ENCODE assay signal across 20 cellular contexts in the genomic region with DNA sequence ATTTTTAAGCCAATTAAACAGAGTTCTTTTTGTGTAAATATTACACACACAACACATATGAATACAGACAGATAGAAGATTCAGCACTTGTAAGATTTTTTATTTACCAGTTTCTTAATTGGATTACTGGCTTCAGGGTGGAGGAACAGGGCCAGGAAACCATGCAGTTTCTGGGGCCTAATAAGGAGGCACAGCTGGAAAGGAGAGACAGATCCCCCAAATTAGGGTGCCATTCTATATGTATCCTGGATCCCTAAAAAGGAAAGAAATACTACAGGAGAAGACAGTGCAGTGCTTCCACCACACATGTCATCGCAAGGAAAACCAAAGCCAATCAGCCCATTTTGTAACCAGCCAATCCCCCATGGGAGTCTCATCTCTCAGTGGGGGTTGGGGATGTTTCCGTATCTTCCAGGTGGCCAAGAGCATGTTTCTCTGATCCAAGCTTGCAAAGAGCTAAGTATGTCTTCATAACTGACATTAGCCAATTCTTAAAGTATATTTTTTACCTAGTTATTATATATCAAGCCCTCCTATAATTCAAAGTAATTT. TPM values are rescaled to one million over a fixed set of nuclear protein-coding genes. Genes with fewer than 3 reads are reported as not detected.
DNase-seq lines count a peak whose midpoint lies in the region; ATAC-seq and TF ChIP-seq lines count a peak whose summit lies in the region.
"Had no signal": no experiment of that assay in that cellular context is flagged by ENCODE, and none has a peak within 500 bp of the region (broad histone marks: within the 10 kb centered on the region; RNA-seq: fewer than 3 reads in every experiment).

No MANE protein-coding gene starts in this region.

- H3K23ac ChIP-seq in mesendoderm (ENCODE audit: low read length) = no peak overlapping the region

- no peak overlapping the region for H3K27ac ChIP-seq in GM23338 (ENCODE audit: low read depth)
- no peak overlapping the region for H3K27ac ChIP-seq in HEK293 (ENCODE audit: extremely low read depth, low read depth, low read length)
- H3K27ac ChIP-seq in mesendoderm (ENCODE audit: low read depth, low read length) = no peak overlapping the region
- no peak overlapping the region for H3K27ac ChIP-seq in sigmoid colon
- H3K27ac ChIP-seq in aorta (ENCODE audit: low read depth in 1 of 2, low read length in 2 of 2) = no peak overlapping the region

- H2BK120ac ChIP-seq in mesendoderm (ENCODE audit: low read depth, low read length) = no peak overlapping the region

- no peak overlapping the region for H3K4ac ChIP-seq in mesendoderm (ENCODE audit: low read depth, low read length)

- no peak overlapping the region for H3K18ac ChIP-seq in mesendoderm (ENCODE audit: low read length)

- H3K4me2 ChIP-seq in GM23338 = no peak overlapping the region
- H3K4me2 ChIP-seq in mesendoderm (ENCODE audit: low read length) = no peak overlapping the region

- no peak overlapping the region for H4K8ac ChIP-seq in mesendoderm (ENCODE audit: low read depth, low read length)

- no peaks in the 10 kb centered on the region for H3F3A ChIP-seq in GM23338 (replicated peaks; ENCODE audit: low read depth)

- intact Hi-C loops in sigmoid colon (cut with DNase I) = no loop called here
- intact Hi-C loops in aorta (cut with DNase I) = no loop called here

- H3K4me1 ChIP-seq in GM23338 (ENCODE audit: insufficient read depth) = no peaks in the 10 kb centered on the region
- no peaks in the 10 kb centered on the region for H3K4me1 ChIP-seq in HEK293 (ENCODE audit: control insufficient read depth, insufficient read depth, low read length)
- H3K4me1 ChIP-seq in mesendoderm (ENCODE audit: control insufficient read depth, low read depth, low read length) = no peaks in the 10 kb centered on the region
- H3K4me1 ChIP-seq in sigmoid colon = no peaks in the 10 kb centered on the region
- no peaks in the 10 kb centered on the region for H3K4me1 ChIP-seq in aorta (ENCODE audit: control insufficient read depth in 1 of 2, insufficient read depth in 2 of 2, low read length in 2 of 2)
- H3K4me1 ChIP-seq: BE2C, Caco-2, HAP-1 had no signal

- no peak overlapping the region for H2AFZ ChIP-seq in GM23338

- peaks cover 6% of the 10 kb centered on the region for H3K27me3 Mint-ChIP-seq in GM23338 (ENCODE audit: insufficient read depth, low read depth, poor library complexity)

- TF ChIP-seq CTCF in GM23338 (conservative IDR thresholded peaks at IDR 0.05; ENCODE audit: low read depth in 2 of 2) (no peak), HEK293 (tag by site-specific recombination; IDR thresholded peaks at IDR 0.05) (no peak), sigmoid colon (IDR thresholded peaks at IDR 0.05) (no peak)

- no peaks in the 10 kb centered on the region for H3K79me2 ChIP-seq in GM23338 (replicated peaks; ENCODE audit: insufficient read depth)
- H3K79me2 ChIP-seq in mesendoderm (ENCODE audit: control insufficient read depth, insufficient read depth, low read length) = no peaks in the 10 kb centered on the region

- no peaks in the 10 kb centered on the region for H4K20me1 ChIP-seq in GM23338 (replicated peaks; ENCODE audit: insufficient read depth)

- no CpG with 5 or more reads among the region's 2 CpGs for WGBS in mesendoderm (ENCODE audit: extremely low coverage, insufficient coverage, low lambda C conversion rate)
- WGBS in sigmoid colon, 2 donors = 79 to 97% methylated on average over 2 of the region's 2 CpGs
- 87 to 94% methylated on average over 2 of the region's 2 CpGs for WGBS in aorta, 2 donors

- no peaks in the 10 kb centered on the region for H3K9me3 ChIP-seq in HEK293 (ENCODE audit: control insufficient read depth, insufficient read depth, low read depth, low read length)
- no peaks in the 10 kb centered on the region for H3K9me3 ChIP-seq in sigmoid colon
- H3K9me3 ChIP-seq in aorta (ENCODE audit: control insufficient read depth, low read length) = no peaks in the 10 kb centered on the region
- H3K9me3 ChIP-seq: BE2C had no signal

- DNase-seq in GM23338 (ENCODE audit: low spot score) = peak; percentile 29
- DNase-seq in amniotic epithelial cell (ENCODE audit: low read depth) = peak; percentile 6
- peak; percentile 21 for DNase-seq in mesendoderm
- no peak for DNase-seq in sigmoid colon
- DNase-seq in aorta = no peak
- DNase-seq in cerebellar cortex (ENCODE audit: low spot score) = no peak
- DNase-seq: ACHN; BE2C; C1 segment of cervical spinal cord; CD4-positive, CD25-positive, alpha-beta regulatory T cell; DMS153; HFFc6; IMR-90; Karpas-422; KBM-7 had no signal

- no peaks in the 10 kb centered on the region for H3K9me2 ChIP-seq in GM23338 (ENCODE audit: insufficient read depth)

- no peak overlapping the region for H3K9ac ChIP-seq in mesendoderm (ENCODE audit: low read length)

- H3K27ac Mint-ChIP-seq in GM23338 = no peak overlapping the region
- H3K27ac Mint-ChIP-seq: CD4-positive, CD25-positive, alpha-beta regulatory T cell; HFFc6 had no signal

- no peaks in the 10 kb centered on the region for H3K4me1 Mint-ChIP-seq in GM23338
- H3K4me1 Mint-ChIP-seq: CD4-positive, CD25-positive, alpha-beta regulatory T cell had no signal

- peaks cover 9% of the 10 kb centered on the region for H3K36me3 ChIP-seq in GM23338 (ENCODE audit: insufficient read depth)
- H3K36me3 ChIP-seq in HEK293 (ENCODE audit: control insufficient read depth in 2 of 2, insufficient read depth in 1 of 2, low read length in 2 of 2) = no peaks in the 10 kb centered on the region
- H3K36me3 ChIP-seq in mesendoderm (ENCODE audit: control insufficient read depth, insufficient read depth, low read length) = no peaks in the 10 kb centered on the region
- no peaks in the 10 kb centered on the region for H3K36me3 ChIP-seq in sigmoid colon
- no peaks in the 10 kb centered on the region for H3K36me3 ChIP-seq in aorta (ENCODE audit: control insufficient read depth in 1 of 2, insufficient read depth in 2 of 2, low read length in 1 of 2)
- H3K36me3 ChIP-seq: BE2C, HAP-1 had no signal

- CTCF ChIA-PET in HEK293 (lab: Yijun Ruan, JAX) = interaction anchor here (0.6 kb wide), 1 partner anchor 62 kb away, joined by 3 read pairs; no protein-coding TSS in a partner anchor

- no peak for TF ChIP-seq EP300 in sigmoid colon (IDR thresholded peaks at IDR 0.05)

- H3K36me3 Mint-ChIP-seq in GM23338 (ENCODE audit: low read depth) = peaks cover 27% of the 10 kb centered on the region; the same call in 2 of the 3 replicates
- H3K36me3 Mint-ChIP-seq: CD4-positive, CD25-positive, alpha-beta regulatory T cell had no signal

- no peak overlapping the region for H4K5ac ChIP-seq in mesendoderm (ENCODE audit: low read length)

- H2BK5ac ChIP-seq in mesendoderm (ENCODE audit: low read length) = no peak overlapping the region

- TF ChIP-seq POLR2A in sigmoid colon (IDR thresholded peaks at IDR 0.05) = no peak

- no peak overlapping the region for H2BK15ac ChIP-seq in mesendoderm (replicated peaks; ENCODE audit: low read depth)

- H3K56ac ChIP-seq in mesendoderm (ENCODE audit: low read length) = no peak overlapping the region

- no peak overlapping the region for H3K4me3 Mint-ChIP-seq in GM23338
- H3K4me3 Mint-ChIP-seq: CD4-positive, CD25-positive, alpha-beta regulatory T cell; HFFc6 had no signal

- no peaks in the 10 kb centered on the region for H3K79me1 ChIP-seq in mesendoderm (ENCODE audit: low read length)

- ATAC-seq in GM23338 = no peak
- no peak for ATAC-seq in HG02885 (IDR thresholded peaks at IDR 0.05; ENCODE audit: poor library complexity, unreplicated experiment)
- ATAC-seq in aorta (ENCODE audit: low FRiP score) = no peak

- POLR2A ChIA-PET in HEK293 (lab: Yijun Ruan, JAX) = no interaction called here

- H2AK5ac ChIP-seq in mesendoderm (ENCODE audit: low read length) = no peak overlapping the region

- peaks cover 83% of the 10 kb centered on the region for H3K9me3 Mint-ChIP-seq in GM23338

- H3K27me3 ChIP-seq in GM23338 (ENCODE audit: insufficient read depth) = no peaks in the 10 kb centered on the region
- no peaks in the 10 kb centered on the region for H3K27me3 ChIP-seq in mesendoderm (ENCODE audit: insufficient read depth, low read length, poor library complexity)
- peaks cover 0 to 3% (median 0%) of the 10 kb centered on the region in 3 donors for H3K27me3 ChIP-seq in sigmoid colon
- peaks cover 0 to 1% of the 10 kb centered on the region in 2 donors for H3K27me3 ChIP-seq in aorta (ENCODE audit: control insufficient read depth in 1 of 2, insufficient read depth in 2 of 2, low read length in 1 of 2)

- no peak overlapping the region for H3K4me3 ChIP-seq in GM23338
- no peak overlapping the region for H3K4me3 ChIP-seq in HEK293 (ENCODE audit: low read depth, low read length)
- no peak overlapping the region for H3K4me3 ChIP-seq in mesendoderm (ENCODE audit: low read length)
- H3K4me3 ChIP-seq in sigmoid colon = no peak overlapping the region
- no peak overlapping the region for H3K4me3 ChIP-seq in aorta (ENCODE audit: low read length in 2 of 2)
- H3K4me3 ChIP-seq: HAP-1 had no signal

RNA-seq across cellular contexts. Expression of a gene that starts 15.8 kb away (rescaled TPM):
- total RNA-seq in GM23338 (2014; rRNA removed; shearing (Covaris generic)) = 0.16 and 0.28 TPM in 2 replicates
- polyA plus RNA-seq in GM23338 (2016; fragmentation: Nextera tagmentation; extraction: Ambion mirVana) = 0.21 and 0.34 TPM in 2 replicates
- 0.01 TPM for polyA plus RNA-seq in mesendoderm (2013, experiment 1 of 2)
- polyA plus RNA-seq in mesendoderm (2013, experiment 2 of 2) = 0.01 TPM
- total RNA-seq in sigmoid colon = 1 to 10 TPM in 2 of 4 donors, under 1 TPM in 2; 0.36 to 1.5 (median 1.0) TPM
- 10 to 100 TPM; 15.0 to 27.3 (median 24.5) TPM for polyA plus RNA-seq in sigmoid colon
- total RNA-seq in aorta = 1 to 10 TPM; 1.4 to 3.3 TPM
- polyA plus RNA-seq in aorta = 1 to 10 TPM in 1 of 2 donors, under 1 TPM in 1; 0.43 to 1.8 TPM
- total RNA-seq: Caco-2, H1, HFFc6, IMR-90 had no signal
- polyA plus RNA-seq: CD4-positive, CD25-positive, alpha-beta regulatory T cell; IMR-90 had no signal

RNA-seq across cellular contexts. Expression of a gene that starts 45.2 kb away (rescaled TPM):
- 27.1 and 27.6 TPM in 2 replicates for total RNA-seq in GM23338 (2014; rRNA removed; shearing (Covaris generic))
- polyA plus RNA-seq in GM23338 (2016; fragmentation: Nextera tagmentation; extraction: Ambion mirVana) = 15.4 and 17.6 TPM in 2 replicates
- polyA plus RNA-seq in mesendoderm (2013, experiment 1 of 2) = 22.8 TPM
- 22.6 TPM for polyA plus RNA-seq in mesendoderm (2013, experiment 2 of 2)
- 10 to 100 TPM; 13.9 to 20.1 (median 16.2) TPM for total RNA-seq in sigmoid colon
- polyA plus RNA-seq in sigmoid colon = 10 to 100 TPM; 22.8 to 43.1 (median 24.3) TPM
- total RNA-seq in aorta = 10 to 100 TPM; 13.3 to 16.3 TPM
- 10 to 100 TPM; 15.7 to 23.6 TPM for polyA plus RNA-seq in aorta

RNA-seq across cellular contexts. Expression of a gene that starts 57.1 kb away (rescaled TPM):
- total RNA-seq in GM23338 (2014; rRNA removed; shearing (Covaris generic)) = 79.2 and 85.7 TPM in 2 replicates
- polyA plus RNA-seq in GM23338 (2016; fragmentation: Nextera tagmentation; extraction: Ambion mirVana) (20.4 and 20.9 TPM in 2 replicates), sigmoid colon (10 to 100 TPM in 2 of 3 donors, 1 to 10 TPM in 1; 8.4 to 23.7 (median 11.8) TPM), aorta (10 to 100 TPM; 10.8 to 30.3 TPM)
- polyA plus RNA-seq in mesendoderm (2013, experiment 1 of 2) = 57.8 TPM
- polyA plus RNA-seq in mesendoderm (2013, experiment 2 of 2) = 56.7 TPM
- total RNA-seq in sigmoid colon (10 to 100 TPM; 17.2 to 31.3 (median 28.4) TPM), aorta (10 to 100 TPM; 18.6 to 37.0 TPM)

RNA-seq across cellular contexts. Expression of a gene that starts 57.2 kb away (rescaled TPM):
- 2,020 and 2,188 TPM in 2 replicates for total RNA-seq in GM23338 (2014; rRNA removed; shearing (Covaris generic))
- 1,644 and 1,788 TPM in 2 replicates for polyA plus RNA-seq in GM23338 (2016; fragmentation: Nextera tagmentation; extraction: Ambion mirVana)
- polyA plus RNA-seq in mesendoderm (2013, experiment 1 of 2) = 2,135 TPM
- polyA plus RNA-seq in mesendoderm (2013, experiment 2 of 2) = 2,151 TPM
- 1,000 to 10,000 TPM; 2,027 to 2,561 (median 2,271) TPM for total RNA-seq in sigmoid colon
- polyA plus RNA-seq in sigmoid colon = 1,000 to 10,000 TPM; 2,364 to 4,020 (median 2,962) TPM
- total RNA-seq in aorta = 1,000 to 10,000 TPM; 1,304 to 1,328 TPM
- polyA plus RNA-seq in aorta = 1,000 to 10,000 TPM; 2,763 to 3,584 TPM

Comparison
In these comparisons a context has a peak if more than half of its experiments do, and no peak if none do; other contexts are left out.
1. DNase-seq: peak in GM23338 (single experiment), amniotic epithelial cell (single experiment) and mesendoderm (single experiment); none in sigmoid colon (single experiment), aorta (0 of 2) and cerebellar cortex (single experiment).